Comparison of ENCODE assay signal across 1 cellular context in the genomic region with DNA sequence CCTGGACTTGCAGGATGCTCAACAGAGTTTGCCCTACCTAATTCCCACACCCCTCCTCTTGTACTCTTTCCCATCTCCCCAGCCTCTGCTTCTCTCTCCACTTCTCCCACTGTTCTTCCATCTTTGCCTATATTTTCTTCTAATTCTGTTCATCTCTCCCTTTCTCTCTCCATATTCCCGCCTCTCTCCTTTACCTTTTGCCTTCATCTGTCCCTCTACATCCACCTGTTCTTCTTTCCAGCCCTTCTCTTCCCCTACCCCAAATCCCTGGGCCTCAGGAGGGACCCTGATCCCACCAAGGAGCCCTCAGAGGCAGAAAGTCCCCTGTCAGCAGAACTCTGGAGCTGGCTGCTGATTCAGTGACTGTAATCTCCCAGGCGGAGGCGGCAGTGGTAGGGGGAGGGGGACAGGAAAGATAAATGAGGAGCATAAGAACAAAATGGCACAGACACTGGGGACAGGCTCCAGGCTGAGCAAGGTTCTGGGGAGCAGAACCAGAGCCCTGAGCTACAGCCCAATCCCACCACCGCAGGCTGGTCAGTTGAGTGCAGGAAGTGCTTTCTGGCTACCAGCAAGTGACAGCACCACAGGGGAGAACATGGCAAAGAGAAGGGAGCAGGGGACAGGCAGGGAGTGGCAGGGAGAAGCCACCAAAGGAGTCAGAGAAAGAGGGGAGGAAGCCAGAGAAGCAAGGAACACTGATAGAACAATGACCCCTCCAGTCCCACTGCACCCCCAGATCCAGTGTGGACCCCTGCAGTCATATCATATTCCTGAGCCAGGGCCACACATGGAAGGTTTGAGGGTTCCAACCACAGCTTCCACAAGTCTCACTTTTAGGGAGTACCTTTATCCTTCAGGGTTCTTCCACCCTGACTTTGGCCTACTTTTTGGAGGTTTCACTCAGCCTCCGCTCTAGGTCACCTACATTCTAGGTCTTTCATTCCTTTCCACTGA.
TF ChIP-seq lines count a peak whose summit lies in the region.

No MANE protein-coding gene starts in this region.

TF ChIP-seq in HEK293, 187 proteins besides CTCF, POLR2A, EP300 and RAD21 (continued from another document):
- TF ChIP-seq, protein P1, sequence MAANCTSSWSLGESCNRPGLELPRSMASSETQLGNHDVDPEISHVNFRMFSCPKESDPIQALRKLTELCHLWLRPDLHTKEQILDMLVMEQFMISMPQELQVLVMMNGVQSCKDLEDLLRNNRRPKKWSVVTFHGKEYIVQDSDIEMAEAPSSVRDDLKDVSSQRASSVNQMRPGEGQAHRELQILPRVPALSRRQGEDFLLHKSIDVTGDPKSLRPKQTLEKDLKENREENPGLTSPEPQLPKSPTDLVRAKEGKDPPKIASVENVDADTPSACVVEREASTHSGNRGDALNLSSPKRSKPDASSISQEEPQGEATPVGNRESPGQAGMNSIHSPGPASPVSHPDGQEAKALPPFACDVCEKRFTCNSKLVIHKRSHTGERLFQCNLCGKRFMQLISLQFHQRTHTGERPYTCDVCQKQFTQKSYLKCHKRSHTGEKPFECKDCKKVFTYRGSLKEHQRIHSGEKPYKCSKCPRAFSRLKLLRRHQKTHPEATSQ (tag by site-specific recombination; IDR thresholded peaks at IDR 0.05) = no peak
- TF ChIP-seq IKZF3 (tag by site-specific recombination; IDR thresholded peaks at IDR 0.05) = 0 out of 2 replicates have a peak, but pooled peaks have one; percentile 11
- TF ChIP-seq, protein P2, sequence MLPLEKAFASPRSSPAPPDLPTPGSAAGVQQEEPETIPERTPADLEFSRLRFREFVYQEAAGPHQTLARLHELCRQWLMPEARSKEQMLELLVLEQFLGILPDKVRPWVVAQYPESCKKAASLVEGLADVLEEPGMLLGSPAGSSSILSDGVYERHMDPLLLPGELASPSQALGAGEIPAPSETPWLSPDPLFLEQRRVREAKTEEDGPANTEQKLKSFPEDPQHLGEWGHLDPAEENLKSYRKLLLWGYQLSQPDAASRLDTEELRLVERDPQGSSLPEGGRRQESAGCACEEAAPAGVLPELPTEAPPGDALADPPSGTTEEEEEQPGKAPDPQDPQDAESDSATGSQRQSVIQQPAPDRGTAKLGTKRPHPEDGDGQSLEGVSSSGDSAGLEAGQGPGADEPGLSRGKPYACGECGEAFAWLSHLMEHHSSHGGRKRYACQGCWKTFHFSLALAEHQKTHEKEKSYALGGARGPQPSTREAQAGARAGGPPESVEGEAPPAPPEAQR (tag by site-specific recombination; IDR thresholded peaks at IDR 0.05) = no peak
- TF ChIP-seq ZSCAN30 (tag by site-specific recombination; IDR thresholded peaks at IDR 0.05) = no peak
- no peak for TF ChIP-seq ZNF426 (tag by site-specific recombination; IDR thresholded peaks at IDR 0.05)
- no peak for TF ChIP-seq FEZF1 (tag by site-specific recombination; IDR thresholded peaks at IDR 0.05)
- no peak for TF ChIP-seq SP3 (tag by site-specific recombination; IDR thresholded peaks at IDR 0.05)
- TF ChIP-seq ZNF16 (tag by site-specific recombination; IDR thresholded peaks at IDR 0.05; ENCODE audit: low read depth) = no peak
- no peak for TF ChIP-seq ZNF529 (tag by site-specific recombination; IDR thresholded peaks at IDR 0.05; ENCODE audit: insufficient replicate concordance)
- TF ChIP-seq, protein P3, sequence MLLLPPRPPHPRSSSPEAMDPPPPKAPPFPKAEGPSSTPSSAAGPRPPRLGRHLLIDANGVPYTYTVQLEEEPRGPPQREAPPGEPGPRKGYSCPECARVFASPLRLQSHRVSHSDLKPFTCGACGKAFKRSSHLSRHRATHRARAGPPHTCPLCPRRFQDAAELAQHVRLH (tag by site-specific recombination; IDR thresholded peaks at IDR 0.05) = 0 out of 2 replicates have a peak, but pooled peaks have one; percentile 9
- TF ChIP-seq GLIS1 (tag by site-specific recombination; IDR thresholded peaks at IDR 0.05) = 0 out of 2 replicates have a peak, but pooled peaks have one; percentile 12
- TF ChIP-seq, protein P4, sequence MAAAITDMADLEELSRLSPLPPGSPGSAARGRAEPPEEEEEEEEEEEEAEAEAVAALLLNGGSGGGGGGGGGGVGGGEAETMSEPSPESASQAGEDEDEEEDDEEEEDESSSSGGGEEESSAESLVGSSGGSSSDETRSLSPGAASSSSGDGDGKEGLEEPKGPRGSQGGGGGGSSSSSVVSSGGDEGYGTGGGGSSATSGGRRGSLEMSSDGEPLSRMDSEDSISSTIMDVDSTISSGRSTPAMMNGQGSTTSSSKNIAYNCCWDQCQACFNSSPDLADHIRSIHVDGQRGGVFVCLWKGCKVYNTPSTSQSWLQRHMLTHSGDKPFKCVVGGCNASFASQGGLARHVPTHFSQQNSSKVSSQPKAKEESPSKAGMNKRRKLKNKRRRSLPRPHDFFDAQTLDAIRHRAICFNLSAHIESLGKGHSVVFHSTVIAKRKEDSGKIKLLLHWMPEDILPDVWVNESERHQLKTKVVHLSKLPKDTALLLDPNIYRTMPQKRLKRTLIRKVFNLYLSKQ (tag by site-specific recombination; IDR thresholded peaks at IDR 0.05; ENCODE audit: borderline replicate concordance) = no peak
- TF ChIP-seq PRDM1 (tag by site-specific recombination; IDR thresholded peaks at IDR 0.05) = 0 out of 2 replicates have a peak, but pooled peaks have one; percentile 5
- TF ChIP-seq GLIS2 (tag by site-specific recombination; IDR thresholded peaks at IDR 0.05) = peak; percentile 48
- 0 out of 2 replicates have a peak, but pooled peaks have one; percentile 9 for TF ChIP-seq ZBTB21 (tag by site-specific recombination; IDR thresholded peaks at IDR 0.05)
- TF ChIP-seq, protein P5, sequence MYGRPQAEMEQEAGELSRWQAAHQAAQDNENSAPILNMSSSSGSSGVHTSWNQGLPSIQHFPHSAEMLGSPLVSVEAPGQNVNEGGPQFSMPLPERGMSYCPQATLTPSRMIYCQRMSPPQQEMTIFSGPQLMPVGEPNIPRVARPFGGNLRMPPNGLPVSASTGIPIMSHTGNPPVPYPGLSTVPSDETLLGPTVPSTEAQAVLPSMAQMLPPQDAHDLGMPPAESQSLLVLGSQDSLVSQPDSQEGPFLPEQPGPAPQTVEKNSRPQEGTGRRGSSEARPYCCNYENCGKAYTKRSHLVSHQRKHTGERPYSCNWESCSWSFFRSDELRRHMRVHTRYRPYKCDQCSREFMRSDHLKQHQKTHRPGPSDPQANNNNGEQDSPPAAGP (tag by site-specific recombination; IDR thresholded peaks at IDR 0.05) = no peak; the same call in 1 of the 2 replicates
- no peak for TF ChIP-seq ZNF239 (tag by site-specific recombination; IDR thresholded peaks at IDR 0.05)
- TF ChIP-seq ZNF202 (tag by site-specific recombination; IDR thresholded peaks at IDR 0.05; ENCODE audit: borderline replicate concordance) = no peak
TF ChIP-seq in HEK293: peak in this region for 26.
